Comparison of ENCODE assay signal across 1 cellular context in genomic region chr10:95761939-95762492, GRCh38.
TF ChIP-seq lines count a peak whose summit lies in the region.

No MANE protein-coding gene starts in this region.

TF ChIP-seq in K562, 482 proteins besides CTCF, POLR2A, EP300 and RAD21 (continued from another document):
- no peak for TF ChIP-seq RBM34 (IDR thresholded peaks at IDR 0.05; ENCODE audit: borderline replicate concordance, insufficient read depth, low read length)
- no peak for TF ChIP-seq SMARCE1 (IDR thresholded peaks at IDR 0.05)
- TF ChIP-seq ILK (tag; IDR thresholded peaks at IDR 0.05; ENCODE audit: borderline replicate concordance, low read depth) = no peak
